In genomic region chr7:68828575-68828974, GRCh38 we compare ENCODE assay signal across 28 cellular contexts.
"Had no signal": no experiment of that assay in that cellular context is flagged by ENCODE, and none has a peak within 500 bp of the region (broad histone marks: within the 10 kb centered on the region; RNA-seq: fewer than 3 reads in every experiment).

No MANE protein-coding gene starts in this region.

- H3K4me1 ChIP-seq: ascending aorta had no signal

- H3K27ac ChIP-seq: ascending aorta, cardiac muscle cell, RWPE1 had no signal

- DNase-seq: activated CD4-positive, alpha-beta T cell treated with anti-CD3 and anti-CD28 coated beads, Interleukin-2, amount 10 ng/mL, durations not matched to agents 24 days and 14 days; activated CD4-positive, alpha-beta T cell treated with anti-CD3 and anti-CD28 coated beads, Interleukin-2, amount 50 U/mL, for 4 hours; activated CD8-positive, alpha-beta T cell treated with anti-CD3 and anti-CD28 coated beads for 36 hours; activated effector memory CD4-positive, alpha-beta T cell treated with anti-CD3 and anti-CD28 coated beads, Interleukin-2, amount 50 U/mL, for 16 hours; activated naive CD4-positive, alpha-beta T cell; activated naive CD4-positive, alpha-beta T cell treated with anti-CD3 and anti-CD28 coated beads, Interleukin-2, amount 50 U/mL, for 16 hours; activated naive CD8-positive, alpha-beta T cell treated with anti-CD3 and anti-CD28 coated beads for 36 hours; activated T-cell treated with anti-CD3 and anti-CD28 coated beads, Interleukin-2, amount 50 U/mL, for 1 hour; activated T-cell treated with anti-CD3 and anti-CD28 coated beads, Interleukin-2, amount 50 U/mL, for 72 hours; amniotic stem cell; NCI-H1048; NCI-H1436 treated with DMSO at 0.1 percent for 48 hours; NCI-H1694 treated with DMSO at 0.1 percent for 48 hours; NCI-H2029; NCI-H345; NCI-H524 treated with DMSO at 0.1 percent for 48 hours; SIG-M5; T-cell; T-helper 17 cell; T-helper 9 cell had no signal

- H3K4me1 Mint-ChIP-seq: activated CD4-positive, alpha-beta T cell treated with anti-CD3 and anti-CD28 coated beads, Interleukin-2, amount 10 ng/mL, durations not matched to agents 24 days and 14 days; activated naive CD8-positive, alpha-beta T cell treated with anti-CD3 and anti-CD28 coated beads for 36 hours; activated T-helper 17 cell treated with anti-CD3 and anti-CD28 coated beads, Interleukin-2, amount 50 U/mL, for 72 hours; T-cell; T-helper 17 cell had no signal

- H3K36me3 Mint-ChIP-seq: activated naive CD8-positive, alpha-beta T cell treated with anti-CD3 and anti-CD28 coated beads for 36 hours; T-cell had no signal

- H3K4me3 Mint-ChIP-seq: activated CD4-positive, alpha-beta T cell treated with anti-CD3 and anti-CD28 coated beads, Interleukin-2, amount 10 ng/mL, durations not matched to agents 24 days and 14 days; activated CD8-positive, alpha-beta T cell treated with anti-CD3 and anti-CD28 coated beads for 36 hours; activated naive CD8-positive, alpha-beta T cell treated with anti-CD3 and anti-CD28 coated beads for 36 hours; activated T-cell treated with anti-CD3 and anti-CD28 coated beads, Interleukin-2, amount 50 U/mL, for 72 hours; activated T-helper 17 cell treated with anti-CD3 and anti-CD28 coated beads, Interleukin-2, amount 50 U/mL, for 72 hours; T-cell; T-helper 17 cell had no signal

- H3K27me3 Mint-ChIP-seq: activated CD4-positive, alpha-beta T cell treated with anti-CD3 and anti-CD28 coated beads, Interleukin-2, amount 10 ng/mL, durations not matched to agents 24 days and 14 days; activated naive CD8-positive, alpha-beta T cell treated with anti-CD3 and anti-CD28 coated beads for 36 hours; activated T-helper 17 cell treated with anti-CD3 and anti-CD28 coated beads, Interleukin-2, amount 50 U/mL, for 72 hours; T-cell; T-helper 17 cell had no signal

- H3K27me3 ChIP-seq: ascending aorta, cardiac muscle cell had no signal

- ATAC-seq: activated CD8-positive, alpha-beta T cell treated with anti-CD3 and anti-CD28 coated beads for 36 hours; activated T-cell treated with anti-CD3 and anti-CD28 coated beads, Interleukin-2, amount 50 U/mL, for 72 hours; activated T-helper 17 cell treated with anti-CD3 and anti-CD28 coated beads, Interleukin-2, amount 50 U/mL, for 72 hours; K562; Panc1; Right ventricle myocardium inferior; SK-N-SH treated with all-trans-retinoic acid at 6 μM for 48 hours; T-cell; T-helper 17 cell had no signal

- H3K4me3 ChIP-seq: ascending aorta, cardiac muscle cell, K562 had no signal

- H3K36me3 ChIP-seq: ascending aorta, cardiac muscle cell had no signal

- H3K27ac Mint-ChIP-seq: activated CD4-positive, alpha-beta T cell treated with anti-CD3 and anti-CD28 coated beads, Interleukin-2, amount 10 ng/mL, durations not matched to agents 24 days and 14 days; activated CD8-positive, alpha-beta T cell treated with anti-CD3 and anti-CD28 coated beads for 36 hours; activated naive CD8-positive, alpha-beta T cell treated with anti-CD3 and anti-CD28 coated beads for 36 hours; activated T-cell treated with anti-CD3 and anti-CD28 coated beads, Interleukin-2, amount 50 U/mL, for 72 hours; activated T-helper 17 cell treated with anti-CD3 and anti-CD28 coated beads, Interleukin-2, amount 50 U/mL, for 72 hours; T-cell; T-helper 17 cell had no signal
